In the genomic region with DNA sequence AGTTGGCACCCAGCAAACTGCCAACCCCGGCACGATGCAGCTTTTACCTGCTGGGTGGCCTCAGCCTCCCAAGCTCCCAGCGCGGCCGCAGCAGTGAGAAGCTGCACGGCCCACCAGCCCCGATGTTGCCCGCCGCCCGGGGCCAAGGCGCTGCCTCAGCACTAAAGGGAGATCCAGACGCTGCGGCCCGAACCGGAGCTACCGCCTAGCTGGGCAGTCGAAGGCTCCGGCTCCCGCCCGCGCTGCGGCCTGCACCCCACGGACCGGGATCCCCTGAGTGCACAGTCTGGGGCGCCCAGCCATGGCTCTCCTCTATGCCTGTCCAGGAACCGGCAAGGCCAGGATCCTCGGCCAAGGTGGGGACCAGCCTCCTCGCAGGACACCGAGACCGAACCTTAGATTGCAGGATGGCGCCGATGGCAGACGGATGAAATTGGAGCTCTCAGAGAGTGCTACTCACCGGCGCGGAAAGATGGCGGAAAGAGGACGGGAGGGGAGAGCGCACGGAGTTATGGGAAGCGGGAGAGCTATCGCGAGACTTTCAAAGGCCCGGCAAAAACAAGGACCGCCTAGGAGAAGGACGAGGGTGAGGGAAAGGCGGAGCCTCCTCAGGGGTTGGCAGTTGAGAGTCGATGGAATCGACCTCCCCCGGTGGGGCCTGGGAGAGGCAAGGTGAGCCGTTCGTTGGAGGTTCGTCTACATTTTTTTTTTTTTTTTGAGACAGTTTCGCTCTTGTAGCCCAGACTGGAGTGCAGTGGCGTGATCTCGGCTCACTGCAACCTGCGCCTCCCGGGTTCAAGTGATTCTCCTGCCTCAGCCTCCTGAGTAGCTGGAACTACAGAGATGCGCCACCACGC, we compare ENCODE assay signal across 1 cellular context.
TF ChIP-seq lines count a peak whose summit lies in the region.

A gene (minus strand): TSS at position 485 of the 857 bp plus-strand sequence. CDS start 1,221 bp downstream, outside the sequence.

TF ChIP-seq in HepG2, 621 proteins besides CTCF, POLR2A, EP300 and RAD21 (continued from another document and continues in another):
- TF ChIP-seq, protein P1, sequence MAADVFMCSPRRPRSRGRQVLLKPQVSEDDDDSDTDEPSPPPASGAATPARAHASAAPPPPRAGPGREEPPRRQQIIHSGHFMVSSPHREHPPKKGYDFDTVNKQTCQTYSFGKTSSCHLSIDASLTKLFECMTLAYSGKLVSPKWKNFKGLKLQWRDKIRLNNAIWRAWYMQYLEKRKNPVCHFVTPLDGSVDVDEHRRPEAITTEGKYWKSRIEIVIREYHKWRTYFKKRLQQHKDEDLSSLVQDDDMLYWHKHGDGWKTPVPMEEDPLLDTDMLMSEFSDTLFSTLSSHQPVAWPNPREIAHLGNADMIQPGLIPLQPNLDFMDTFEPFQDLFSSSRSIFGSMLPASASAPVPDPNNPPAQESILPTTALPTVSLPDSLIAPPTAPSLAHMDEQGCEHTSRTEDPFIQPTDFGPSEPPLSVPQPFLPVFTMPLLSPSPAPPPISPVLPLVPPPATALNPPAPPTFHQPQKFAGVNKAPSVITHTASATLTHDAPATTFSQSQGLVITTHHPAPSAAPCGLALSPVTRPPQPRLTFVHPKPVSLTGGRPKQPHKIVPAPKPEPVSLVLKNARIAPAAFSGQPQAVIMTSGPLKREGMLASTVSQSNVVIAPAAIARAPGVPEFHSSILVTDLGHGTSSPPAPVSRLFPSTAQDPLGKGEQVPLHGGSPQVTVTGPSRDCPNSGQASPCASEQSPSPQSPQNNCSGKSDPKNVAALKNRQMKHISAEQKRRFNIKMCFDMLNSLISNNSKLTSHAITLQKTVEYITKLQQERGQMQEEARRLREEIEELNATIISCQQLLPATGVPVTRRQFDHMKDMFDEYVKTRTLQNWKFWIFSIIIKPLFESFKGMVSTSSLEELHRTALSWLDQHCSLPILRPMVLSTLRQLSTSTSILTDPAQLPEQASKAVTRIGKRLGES (CRISPR knock-in tag; IDR thresholded peaks at IDR 0.05; ENCODE audit: borderline replicate concordance) = peak; percentile 89; the same call in 1 of the 2 replicates
- TF ChIP-seq KAT2B (IDR thresholded peaks at IDR 0.05; ENCODE audit: borderline replicate concordance, low read depth, low read length) (0 out of 2 replicates have a peak, but pooled peaks have one; percentile 48), CREM (IDR thresholded peaks at IDR 0.05) (peak; percentile 86), CREM (CRISPR knock-in tag; IDR thresholded peaks at IDR 0.05) (peak; percentile 27; the same call in 1 of the 2 replicates), ZSCAN30 (CRISPR knock-in tag; IDR thresholded peaks at IDR 0.05) (peak; percentile 97; the same call in 1 of the 2 replicates), NCOR1 (IDR thresholded peaks at IDR 0.05; ENCODE audit: borderline replicate concordance, low read length) (peak; percentile 63; the same call in 1 of the 2 replicates), MTA3 (CRISPR knock-in tag; IDR thresholded peaks at IDR 0.05) (0 out of 2 replicates have a peak, but pooled peaks have one; percentile 29), ZNF367 (CRISPR knock-in tag; IDR thresholded peaks at IDR 0.05; ENCODE audit: borderline replicate concordance) (0 out of 2 replicates have a peak, but pooled peaks have one; percentile 68), ZNF629 (CRISPR knock-in tag; conservative IDR thresholded peaks at IDR 0.05) (peak; percentile 38), MIER2 (CRISPR knock-in tag; IDR thresholded peaks at IDR 0.05) (peak; percentile 75), FOXK2 (IDR thresholded peaks at IDR 0.05) (peak; percentile 93), ZNF253 (CRISPR knock-in tag; IDR thresholded peaks at IDR 0.05; ENCODE audit: borderline replicate concordance) (peak; percentile 82; the same call in 1 of the 2 replicates), GFI1 (CRISPR knock-in tag; IDR thresholded peaks at IDR 0.05; ENCODE audit: borderline replicate concordance) (peak; percentile 78), HES4 (CRISPR knock-in tag; IDR thresholded peaks at IDR 0.05; ENCODE audit: borderline replicate concordance) (peak; percentile 97), HOXA3 (CRISPR knock-in tag; IDR thresholded peaks at IDR 0.05) (peak; percentile 98), RFXANK (CRISPR knock-in tag; IDR thresholded peaks at IDR 0.05) (peak; percentile 91; the same call in 1 of the 2 replicates), ZNF839 (CRISPR knock-in tag; IDR thresholded peaks at IDR 0.05; ENCODE audit: borderline replicate concordance) (peak; percentile 99), ZC3H4 (CRISPR knock-in tag; IDR thresholded peaks at IDR 0.05; ENCODE audit: borderline replicate concordance) (no peak), HNF4G (IDR thresholded peaks at IDR 0.05; ENCODE audit: borderline replicate concordance, low read depth, low read length) (no peak), HNF4G (CRISPR knock-in tag; IDR thresholded peaks at IDR 0.05; ENCODE audit: borderline replicate concordance, low read depth) (peak; percentile 87), SALL1 (CRISPR knock-in tag; IDR thresholded peaks at IDR 0.05) (peak; percentile 99), ZNF460 (CRISPR knock-in tag; IDR thresholded peaks at IDR 0.05; ENCODE audit: borderline replicate concordance) (peak; percentile 55; the same call in 1 of the 2 replicates), ZNF788 (CRISPR knock-in tag; IDR thresholded peaks at IDR 0.05; ENCODE audit: borderline replicate concordance) (peak; percentile 96; the same call in 1 of the 2 replicates), PPARG (CRISPR knock-in tag; conservative IDR thresholded peaks at IDR 0.05) (peak; percentile 73), SSRP1 (CRISPR knock-in tag; IDR thresholded peaks at IDR 0.05) (peak; percentile 87; the same call in 1 of the 2 replicates), KLF12 (CRISPR knock-in tag; IDR thresholded peaks at IDR 0.05; ENCODE audit: borderline replicate concordance) (peak; percentile 97), NRL (CRISPR knock-in tag; IDR thresholded peaks at IDR 0.05; ENCODE audit: borderline replicate concordance) (peak; percentile 100), JUN (CRISPR knock-in tag; IDR thresholded peaks at IDR 0.05) (peak; percentile 87), ZNF10 (CRISPR knock-in tag; IDR thresholded peaks at IDR 0.05; ENCODE audit: borderline replicate concordance, low read depth) (peak; percentile 62; the same call in 1 of the 2 replicates), JARID2 (CRISPR knock-in tag; IDR thresholded peaks at IDR 0.05; ENCODE audit: insufficient replicate concordance) (peak; percentile 65), ZNF776 (CRISPR knock-in tag; IDR thresholded peaks at IDR 0.05) (peak; percentile 97), HMG20A (CRISPR knock-in tag; IDR thresholded peaks at IDR 0.05; ENCODE audit: borderline replicate concordance) (peak; percentile 45), SNAPC2 (CRISPR knock-in tag; IDR thresholded peaks at IDR 0.05) (peak; percentile 91), MAFF (IDR thresholded peaks at IDR 0.05; ENCODE audit: low read depth, low read length) (peak; percentile 0; the same call in 1 of the 2 replicates)
- TF ChIP-seq, protein P2, sequence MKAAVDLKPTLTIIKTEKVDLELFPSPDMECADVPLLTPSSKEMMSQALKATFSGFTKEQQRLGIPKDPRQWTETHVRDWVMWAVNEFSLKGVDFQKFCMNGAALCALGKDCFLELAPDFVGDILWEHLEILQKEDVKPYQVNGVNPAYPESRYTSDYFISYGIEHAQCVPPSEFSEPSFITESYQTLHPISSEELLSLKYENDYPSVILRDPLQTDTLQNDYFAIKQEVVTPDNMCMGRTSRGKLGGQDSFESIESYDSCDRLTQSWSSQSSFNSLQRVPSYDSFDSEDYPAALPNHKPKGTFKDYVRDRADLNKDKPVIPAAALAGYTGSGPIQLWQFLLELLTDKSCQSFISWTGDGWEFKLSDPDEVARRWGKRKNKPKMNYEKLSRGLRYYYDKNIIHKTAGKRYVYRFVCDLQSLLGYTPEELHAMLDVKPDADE (CRISPR knock-in tag; IDR thresholded peaks at IDR 0.05) = peak; percentile 93; the same call in 1 of the 2 replicates
- TF ChIP-seq, protein P3, sequence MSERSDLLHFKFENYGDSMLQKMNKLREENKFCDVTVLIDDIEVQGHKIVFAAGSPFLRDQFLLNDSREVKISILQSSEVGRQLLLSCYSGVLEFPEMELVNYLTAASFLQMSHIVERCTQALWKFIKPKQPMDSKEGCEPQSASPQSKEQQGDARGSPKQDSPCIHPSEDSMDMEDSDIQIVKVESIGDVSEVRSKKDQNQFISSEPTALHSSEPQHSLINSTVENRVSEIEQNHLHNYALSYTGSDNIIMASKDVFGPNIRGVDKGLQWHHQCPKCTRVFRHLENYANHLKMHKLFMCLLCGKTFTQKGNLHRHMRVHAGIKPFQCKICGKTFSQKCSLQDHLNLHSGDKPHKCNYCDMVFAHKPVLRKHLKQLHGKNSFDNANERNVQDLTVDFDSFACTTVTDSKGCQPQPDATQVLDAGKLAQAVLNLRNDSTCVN (CRISPR knock-in tag; IDR thresholded peaks at IDR 0.05; ENCODE audit: borderline replicate concordance) = peak; percentile 92
- TF ChIP-seq, protein P4, sequence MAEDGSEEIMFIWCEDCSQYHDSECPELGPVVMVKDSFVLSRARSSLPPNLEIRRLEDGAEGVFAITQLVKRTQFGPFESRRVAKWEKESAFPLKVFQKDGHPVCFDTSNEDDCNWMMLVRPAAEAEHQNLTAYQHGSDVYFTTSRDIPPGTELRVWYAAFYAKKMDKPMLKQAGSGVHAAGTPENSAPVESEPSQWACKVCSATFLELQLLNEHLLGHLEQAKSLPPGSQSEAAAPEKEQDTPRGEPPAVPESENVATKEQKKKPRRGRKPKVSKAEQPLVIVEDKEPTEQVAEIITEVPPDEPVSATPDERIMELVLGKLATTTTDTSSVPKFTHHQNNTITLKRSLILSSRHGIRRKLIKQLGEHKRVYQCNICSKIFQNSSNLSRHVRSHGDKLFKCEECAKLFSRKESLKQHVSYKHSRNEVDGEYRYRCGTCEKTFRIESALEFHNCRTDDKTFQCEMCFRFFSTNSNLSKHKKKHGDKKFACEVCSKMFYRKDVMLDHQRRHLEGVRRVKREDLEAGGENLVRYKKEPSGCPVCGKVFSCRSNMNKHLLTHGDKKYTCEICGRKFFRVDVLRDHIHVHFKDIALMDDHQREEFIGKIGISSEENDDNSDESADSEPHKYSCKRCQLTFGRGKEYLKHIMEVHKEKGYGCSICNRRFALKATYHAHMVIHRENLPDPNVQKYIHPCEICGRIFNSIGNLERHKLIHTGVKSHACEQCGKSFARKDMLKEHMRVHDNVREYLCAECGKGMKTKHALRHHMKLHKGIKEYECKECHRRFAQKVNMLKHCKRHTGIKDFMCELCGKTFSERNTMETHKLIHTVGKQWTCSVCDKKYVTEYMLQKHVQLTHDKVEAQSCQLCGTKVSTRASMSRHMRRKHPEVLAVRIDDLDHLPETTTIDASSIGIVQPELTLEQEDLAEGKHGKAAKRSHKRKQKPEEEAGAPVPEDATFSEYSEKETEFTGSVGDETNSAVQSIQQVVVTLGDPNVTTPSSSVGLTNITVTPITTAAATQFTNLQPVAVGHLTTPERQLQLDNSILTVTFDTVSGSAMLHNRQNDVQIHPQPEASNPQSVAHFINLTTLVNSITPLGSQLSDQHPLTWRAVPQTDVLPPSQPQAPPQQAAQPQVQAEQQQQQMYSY (CRISPR knock-in tag; IDR thresholded peaks at IDR 0.05) = peak; percentile 63; the same call in 1 of the 2 replicates
- TF ChIP-seq, protein P5, sequence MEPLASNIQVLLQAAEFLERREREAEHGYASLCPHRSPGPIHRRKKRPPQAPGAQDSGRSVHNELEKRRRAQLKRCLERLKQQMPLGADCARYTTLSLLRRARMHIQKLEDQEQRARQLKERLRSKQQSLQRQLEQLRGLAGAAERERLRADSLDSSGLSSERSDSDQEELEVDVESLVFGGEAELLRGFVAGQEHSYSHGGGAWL (CRISPR knock-in tag; IDR thresholded peaks at IDR 0.05) = peak; percentile 99
- TF ChIP-seq, protein P6, sequence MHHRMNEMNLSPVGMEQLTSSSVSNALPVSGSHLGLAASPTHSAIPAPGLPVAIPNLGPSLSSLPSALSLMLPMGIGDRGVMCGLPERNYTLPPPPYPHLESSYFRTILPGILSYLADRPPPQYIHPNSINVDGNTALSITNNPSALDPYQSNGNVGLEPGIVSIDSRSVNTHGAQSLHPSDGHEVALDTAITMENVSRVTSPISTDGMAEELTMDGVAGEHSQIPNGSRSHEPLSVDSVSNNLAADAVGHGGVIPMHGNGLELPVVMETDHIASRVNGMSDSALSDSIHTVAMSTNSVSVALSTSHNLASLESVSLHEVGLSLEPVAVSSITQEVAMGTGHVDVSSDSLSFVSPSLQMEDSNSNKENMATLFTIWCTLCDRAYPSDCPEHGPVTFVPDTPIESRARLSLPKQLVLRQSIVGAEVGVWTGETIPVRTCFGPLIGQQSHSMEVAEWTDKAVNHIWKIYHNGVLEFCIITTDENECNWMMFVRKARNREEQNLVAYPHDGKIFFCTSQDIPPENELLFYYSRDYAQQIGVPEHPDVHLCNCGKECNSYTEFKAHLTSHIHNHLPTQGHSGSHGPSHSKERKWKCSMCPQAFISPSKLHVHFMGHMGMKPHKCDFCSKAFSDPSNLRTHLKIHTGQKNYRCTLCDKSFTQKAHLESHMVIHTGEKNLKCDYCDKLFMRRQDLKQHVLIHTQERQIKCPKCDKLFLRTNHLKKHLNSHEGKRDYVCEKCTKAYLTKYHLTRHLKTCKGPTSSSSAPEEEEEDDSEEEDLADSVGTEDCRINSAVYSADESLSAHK (CRISPR knock-in tag; IDR thresholded peaks at IDR 0.05; ENCODE audit: borderline replicate concordance) = peak; percentile 87; the same call in 1 of the 2 replicates
- TF ChIP-seq, protein P7, sequence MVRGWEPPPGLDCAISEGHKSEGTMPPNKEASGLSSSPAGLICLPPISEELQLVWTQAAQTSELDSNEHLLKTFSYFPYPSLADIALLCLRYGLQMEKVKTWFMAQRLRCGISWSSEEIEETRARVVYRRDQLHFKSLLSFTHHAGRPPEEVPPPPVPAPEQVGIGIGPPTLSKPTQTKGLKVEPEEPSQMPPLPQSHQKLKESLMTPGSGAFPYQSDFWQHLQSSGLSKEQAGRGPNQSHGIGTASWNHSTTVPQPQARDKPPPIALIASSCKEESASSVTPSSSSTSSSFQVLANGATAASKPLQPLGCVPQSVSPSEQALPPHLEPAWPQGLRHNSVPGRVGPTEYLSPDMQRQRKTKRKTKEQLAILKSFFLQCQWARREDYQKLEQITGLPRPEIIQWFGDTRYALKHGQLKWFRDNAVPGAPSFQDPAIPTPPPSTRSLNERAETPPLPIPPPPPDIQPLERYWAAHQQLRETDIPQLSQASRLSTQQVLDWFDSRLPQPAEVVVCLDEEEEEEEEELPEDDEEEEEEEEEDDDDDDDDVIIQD (CRISPR knock-in tag; IDR thresholded peaks at IDR 0.05; ENCODE audit: low read depth) = peak; percentile 90
- TF ChIP-seq, protein P8, sequence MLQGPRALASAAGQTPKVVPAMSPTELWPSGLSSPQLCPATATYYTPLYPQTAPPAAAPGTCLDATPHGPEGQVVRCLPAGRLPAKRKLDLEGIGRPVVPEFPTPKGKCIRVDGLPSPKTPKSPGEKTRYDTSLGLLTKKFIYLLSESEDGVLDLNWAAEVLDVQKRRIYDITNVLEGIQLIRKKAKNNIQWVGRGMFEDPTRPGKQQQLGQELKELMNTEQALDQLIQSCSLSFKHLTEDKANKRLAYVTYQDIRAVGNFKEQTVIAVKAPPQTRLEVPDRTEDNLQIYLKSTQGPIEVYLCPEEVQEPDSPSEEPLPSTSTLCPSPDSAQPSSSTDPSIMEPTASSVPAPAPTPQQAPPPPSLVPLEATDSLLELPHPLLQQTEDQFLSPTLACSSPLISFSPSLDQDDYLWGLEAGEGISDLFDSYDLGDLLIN (CRISPR knock-in tag; IDR thresholded peaks at IDR 0.05; ENCODE audit: borderline replicate concordance) = no peak
